In genomic region chr2:226618544-226618874, GRCh38 we compare ENCODE assay signal across 25 cellular contexts.
"Had no signal": no experiment of that assay in that cellular context is flagged by ENCODE, and none has a peak within 500 bp of the region (broad histone marks: within the 10 kb centered on the region; RNA-seq: fewer than 3 reads in every experiment).

No MANE protein-coding gene starts in this region.

- H3K4me3 ChIP-seq: cardiac muscle cell, Peyer's patch, SJSA1 had no signal

- H3K9me3 Mint-ChIP-seq: activated B cell treated with CpG ODN at 0.5 μM for 24 hours; activated CD4-positive, alpha-beta memory T cell treated with anti-CD3 and anti-CD28 coated beads, Interleukin-2, amount 10 ng/mL, durations not matched to agents 7 days and 5 days; activated naive CD4-positive, alpha-beta T cell treated with anti-CD3 and anti-CD28 coated beads for 36 hours; activated T-helper 17 cell treated with anti-CD3 and anti-CD28 coated beads, Interleukin-2, amount 50 U/mL, for 72 hours; T-cell had no signal

- H3K4me3 Mint-ChIP-seq: activated B cell treated with CpG ODN at 0.5 μM for 24 hours; activated CD4-positive, alpha-beta memory T cell treated with anti-CD3 and anti-CD28 coated beads, Interleukin-2, amount 10 ng/mL, durations not matched to agents 7 days and 5 days; activated CD4-positive, alpha-beta T cell treated with anti-CD3 and anti-CD28 coated beads, Interleukin-2, amount 10 ng/mL, durations not matched to agents 24 days and 14 days; activated naive CD4-positive, alpha-beta T cell treated with anti-CD3 and anti-CD28 coated beads for 36 hours; activated naive CD8-positive, alpha-beta T cell; activated T-helper 17 cell treated with anti-CD3 and anti-CD28 coated beads, Interleukin-2, amount 50 U/mL, for 72 hours; T-cell had no signal

- H3K27ac ChIP-seq: brain microvascular endothelial cell, cardiac muscle cell, RWPE1, SJSA1 had no signal

- H3K36me3 Mint-ChIP-seq: T-cell had no signal

- FAIRE-seq: TTC549 had no signal

- H3K27ac Mint-ChIP-seq: activated B cell treated with CpG ODN at 0.5 μM for 24 hours; activated CD4-positive, alpha-beta memory T cell treated with anti-CD3 and anti-CD28 coated beads, Interleukin-2, amount 10 ng/mL, durations not matched to agents 7 days and 5 days; activated CD4-positive, alpha-beta T cell treated with anti-CD3 and anti-CD28 coated beads, Interleukin-2, amount 10 ng/mL, durations not matched to agents 24 days and 14 days; activated naive CD4-positive, alpha-beta T cell treated with anti-CD3 and anti-CD28 coated beads for 36 hours; activated naive CD8-positive, alpha-beta T cell; activated T-helper 17 cell treated with anti-CD3 and anti-CD28 coated beads, Interleukin-2, amount 50 U/mL, for 72 hours; T-cell had no signal

- H3K4me1 Mint-ChIP-seq: activated B cell treated with CpG ODN at 0.5 μM for 24 hours; activated CD4-positive, alpha-beta memory T cell treated with anti-CD3 and anti-CD28 coated beads, Interleukin-2, amount 10 ng/mL, durations not matched to agents 7 days and 5 days; activated CD4-positive, alpha-beta T cell treated with anti-CD3 and anti-CD28 coated beads, Interleukin-2, amount 10 ng/mL, durations not matched to agents 24 days and 14 days; activated T-helper 17 cell treated with anti-CD3 and anti-CD28 coated beads, Interleukin-2, amount 50 U/mL, for 72 hours; T-cell had no signal

- DNase-seq: activated B cell treated with CpG ODN at 0.5 μM for 24 hours; activated CD4-positive, alpha-beta memory T cell treated with anti-CD3 and anti-CD28 coated beads, Interleukin-2, amount 10 ng/mL, durations not matched to agents 7 days and 5 days; activated CD4-positive, alpha-beta T cell treated with anti-CD3 and anti-CD28 coated beads for 1 hour; activated CD4-positive, alpha-beta T cell treated with anti-CD3 and anti-CD28 coated beads, Interleukin-2, amount 10 ng/mL, durations not matched to agents 24 days and 14 days; activated gamma-delta T cell; activated naive CD4-positive, alpha-beta T cell treated with anti-CD3 and anti-CD28 coated beads for 36 hours; activated T-cell treated with anti-CD3 and anti-CD28 coated beads for 4 hours; activated T-cell treated with anti-CD3 and anti-CD28 coated beads, Interleukin-2, amount 50 U/mL, for 48 hours; amygdala; brain microvascular endothelial cell; Kasumi-1; NCI-H1048; NCI-H146; NCI-H187 treated with DMSO at 0.1 percent for 48 hours; Peyer's patch; Right ventricle myocardium superior; T-cell; T-helper 2 cell; T1000 had no signal

- H3K36me3 ChIP-seq: brain microvascular endothelial cell, cardiac muscle cell, Peyer's patch, SJSA1 had no signal

- ATAC-seq: activated T-helper 17 cell treated with anti-CD3 and anti-CD28 coated beads, Interleukin-2, amount 50 U/mL, for 72 hours; T-cell had no signal

- H3K27me3 ChIP-seq: brain microvascular endothelial cell, cardiac muscle cell, Peyer's patch, SJSA1 had no signal

- H3K9me3 ChIP-seq: Peyer's patch, SJSA1 had no signal
